Comparison of ENCODE assay signal across 11 cellular contexts in genomic region chr22:38352436-38352835, GRCh38. TPM values are rescaled to one million over a fixed set of nuclear protein-coding genes. Genes with fewer than 3 reads are reported as not detected.
DNase-seq lines count a peak whose midpoint lies in the region; ATAC-seq and TF ChIP-seq lines count a peak whose summit lies in the region.
"Had no signal": no experiment of that assay in that cellular context is flagged by ENCODE, and none has a peak within 500 bp of the region (broad histone marks: within the 10 kb centered on the region; RNA-seq: fewer than 3 reads in every experiment).

No MANE protein-coding gene starts in this region.

- no peak for TF ChIP-seq CTCF in chondrocyte (IDR thresholded peaks at IDR 0.05)

- H3K27me3 Mint-ChIP-seq in activated naive CD8-positive, alpha-beta T cell treated with anti-CD3 and anti-CD28 coated beads, Interleukin-2, amount 10 ng/mL, durations not matched to agents 7 days and 5 days: no peaks in the 10 kb centered on the region
- H3K27me3 Mint-ChIP-seq in activated naive CD8-positive, alpha-beta T cell treated with anti-CD3 and anti-CD28 coated beads, Interleukin-2, amount 50 U/mL, for 24 hours: no peaks in the 10 kb centered on the region
- H3K27me3 Mint-ChIP-seq in chondrocyte (ENCODE audit: low read depth): no peaks in the 10 kb centered on the region
- H3K27me3 Mint-ChIP-seq: CD4-positive, alpha-beta memory T cell had no signal

- H3K27ac Mint-ChIP-seq in activated naive CD8-positive, alpha-beta T cell treated with anti-CD3 and anti-CD28 coated beads, Interleukin-2, amount 10 ng/mL, durations not matched to agents 7 days and 5 days: no peak overlapping the region
- no peak overlapping the region for H3K27ac Mint-ChIP-seq in activated naive CD8-positive, alpha-beta T cell treated with anti-CD3 and anti-CD28 coated beads, Interleukin-2, amount 50 U/mL, for 24 hours
- no peak overlapping the region for H3K27ac Mint-ChIP-seq in chondrocyte (ENCODE audit: unreplicated experiment)
- H3K27ac Mint-ChIP-seq: CD4-positive, alpha-beta memory T cell; GM23338 had no signal

- H3K4me1 Mint-ChIP-seq in activated naive CD8-positive, alpha-beta T cell treated with anti-CD3 and anti-CD28 coated beads, Interleukin-2, amount 10 ng/mL, durations not matched to agents 7 days and 5 days: no peaks in the 10 kb centered on the region
- H3K4me1 Mint-ChIP-seq in activated naive CD8-positive, alpha-beta T cell treated with anti-CD3 and anti-CD28 coated beads, Interleukin-2, amount 50 U/mL, for 24 hours: no peaks in the 10 kb centered on the region
- H3K4me1 Mint-ChIP-seq in chondrocyte (ENCODE audit: low read depth): no peaks in the 10 kb centered on the region
- H3K4me1 Mint-ChIP-seq: CD4-positive, alpha-beta memory T cell had no signal

- DNase-seq in activated naive CD8-positive, alpha-beta T cell treated with anti-CD3 and anti-CD28 coated beads, Interleukin-2, amount 10 ng/mL, durations not matched to agents 7 days and 5 days: peak; percentile 29
- DNase-seq in activated naive CD8-positive, alpha-beta T cell treated with anti-CD3 and anti-CD28 coated beads, Interleukin-2, amount 50 U/mL, for 24 hours: no peak
- DNase-seq in chondrocyte (ENCODE audit: low spot score): peak; percentile 39
- DNase-seq in sciatic nerve (ENCODE audit: low spot score): peak; percentile 49
- DNase-seq in posterior cingulate gyrus: no peak
- DNase-seq in cortex of kidney (lab: John Stamatoyannopoulos, UW): no peak
- DNase-seq in anterior cingulate cortex (lab: John Stamatoyannopoulos, UW): no peak
- DNase-seq: NCI-H446 treated with DMSO at 0.1 percent for 48 hours, NCI-H526 treated with DMSO at 0.1 percent for 48 hours had no signal

- no peaks in the 10 kb centered on the region for H3K36me3 Mint-ChIP-seq in activated naive CD8-positive, alpha-beta T cell treated with anti-CD3 and anti-CD28 coated beads, Interleukin-2, amount 10 ng/mL, durations not matched to agents 7 days and 5 days
- no peaks in the 10 kb centered on the region for H3K36me3 Mint-ChIP-seq in activated naive CD8-positive, alpha-beta T cell treated with anti-CD3 and anti-CD28 coated beads, Interleukin-2, amount 50 U/mL, for 24 hours (ENCODE audit: low read depth)
- H3K36me3 Mint-ChIP-seq in chondrocyte (ENCODE audit: low read depth): no peaks in the 10 kb centered on the region
- H3K36me3 Mint-ChIP-seq: CD4-positive, alpha-beta memory T cell had no signal

- H3K9me3 Mint-ChIP-seq in activated naive CD8-positive, alpha-beta T cell treated with anti-CD3 and anti-CD28 coated beads, Interleukin-2, amount 10 ng/mL, durations not matched to agents 7 days and 5 days: no peaks in the 10 kb centered on the region
- H3K9me3 Mint-ChIP-seq in activated naive CD8-positive, alpha-beta T cell treated with anti-CD3 and anti-CD28 coated beads, Interleukin-2, amount 50 U/mL, for 24 hours: no peaks in the 10 kb centered on the region
- H3K9me3 Mint-ChIP-seq in chondrocyte (ENCODE audit: low read depth): no peaks in the 10 kb centered on the region
- H3K9me3 Mint-ChIP-seq: CD4-positive, alpha-beta memory T cell; GM23338 had no signal

- POLR2A ChIA-PET in activated naive CD8-positive, alpha-beta T cell treated with anti-CD3 and anti-CD28 coated beads, Interleukin-2, amount 10 ng/mL, durations not matched to agents 7 days and 5 days (lab: Charles Lee): interaction anchor here (0.8 kb wide), 1 partner anchor 300 kb away, joined by 3 read pairs; no protein-coding TSS in a partner anchor

- H3K4me3 Mint-ChIP-seq in activated naive CD8-positive, alpha-beta T cell treated with anti-CD3 and anti-CD28 coated beads, Interleukin-2, amount 10 ng/mL, durations not matched to agents 7 days and 5 days: no peak overlapping the region
- no peak overlapping the region for H3K4me3 Mint-ChIP-seq in activated naive CD8-positive, alpha-beta T cell treated with anti-CD3 and anti-CD28 coated beads, Interleukin-2, amount 50 U/mL, for 24 hours
- H3K4me3 Mint-ChIP-seq in chondrocyte (ENCODE audit: unreplicated experiment): no peak overlapping the region
- H3K4me3 Mint-ChIP-seq: CD4-positive, alpha-beta memory T cell; GM23338 had no signal

- intact Hi-C loops in sciatic nerve (cut with DNase I) (no loop called here), posterior cingulate gyrus (cut with DNase I) (no loop called here)

- no peak for ATAC-seq in activated naive CD8-positive, alpha-beta T cell treated with anti-CD3 and anti-CD28 coated beads, Interleukin-2, amount 10 ng/mL, durations not matched to agents 7 days and 5 days (ENCODE audit: low read depth)
- ATAC-seq in activated naive CD8-positive, alpha-beta T cell treated with anti-CD3 and anti-CD28 coated beads, Interleukin-2, amount 50 U/mL, for 24 hours: no peak
- no peak for ATAC-seq in sciatic nerve

RNA-seq across cellular contexts. Expression of gene CSNK1E, which starts 35.2 kb away (rescaled TPM):
- total RNA-seq in activated naive CD8-positive, alpha-beta T cell treated with anti-CD3 and anti-CD28 coated beads, Interleukin-2, amount 10 ng/mL, durations not matched to agents 7 days and 5 days: 10 to 100 TPM; 98.5 to 99.3 TPM
- 126 to 132 TPM (median 129 TPM) in 3 replicates for total RNA-seq in chondrocyte
- 184 TPM for total RNA-seq in sciatic nerve

Comparison
In these comparisons a context has a peak if more than half of its experiments do, and no peak if none do; other contexts are left out.
1. DNase-seq: peak in activated naive CD8-positive, alpha-beta T cell treated with anti-CD3 and anti-CD28 coated beads, Interleukin-2, amount 10 ng/mL, durations not matched to agents 7 days and 5 days (single experiment), chondrocyte (single experiment) and sciatic nerve (single experiment); none in activated naive CD8-positive, alpha-beta T cell treated with anti-CD3 and anti-CD28 coated beads, Interleukin-2, amount 50 U/mL, for 24 hours (single experiment), posterior cingulate gyrus (0 of 10), cortex of kidney (single experiment) and anterior cingulate cortex (0 of 58).